ENCODE assay signal across 8 cellular contexts in genomic region chr5:132866342-132867045, GRCh38. TPM values are rescaled to one million over a fixed set of nuclear protein-coding genes. Genes with fewer than 3 reads are reported as not detected.
A peak's percentile ranks its signal among the peaks of the same experiment; 100 is the strongest.
DNase-seq lines count a peak whose midpoint lies in the region; ATAC-seq and TF ChIP-seq lines count a peak whose summit lies in the region.

Gene GDF9, minus strand, starts transcription at chr5:132866469. Its CDS starts 1,936 bp downstream, at chr5:132864533.
Gene UQCRQ, plus strand, starts transcription at chr5:132866642. Its CDS starts 240 bp downstream, at chr5:132866882.

- peaks cover 34% of the 10 kb centered on the region for H3K36me3 Mint-ChIP-seq in activated B cell treated with CpG ODN at 0.5 μM for 24 hours (ENCODE audit: low read depth)

- no peaks in the 10 kb centered on the region for H3K27me3 ChIP-seq in spleen (replicated peaks in 1 of 7)

- POLR2A ChIA-PET in activated B cell treated with CpG ODN at 0.5 μM for 24 hours (lab: Charles Lee), result interaction anchor here (0.6 to 1.7 kb wide), 14 partner anchors 14 to 1360 kb away, joined by 3 to 7 read pairs (median 3); partner anchors contain the start of genes AFF4, IRF1, KIF3A and PPP2CA

- H3K4me3 ChIP-seq in AG09309 (ENCODE audit: control insufficient read depth, low read depth, low read length), result peak within 1 kb of the TSS; percentile 76
- H3K4me3 ChIP-seq in spleen, result peak within 1 kb of the TSS; percentile 60 to 92 (median 82)

- H3K4me3 Mint-ChIP-seq in activated B cell treated with CpG ODN at 0.5 μM for 24 hours, result peak within 1 kb of the TSS; percentile 99

- peaks cover 0 to 30% (median 25%) of the 10 kb centered on the region in 6 donors for H3K4me1 ChIP-seq in spleen

- peak within 1 kb of the TSS; percentile 82 to 96 (median 94) for H3K27ac ChIP-seq in spleen

- H3K9me3 ChIP-seq in spleen, result no peaks in the 10 kb centered on the region

- TF ChIP-seq CTCF in AG09309 (IDR thresholded peaks at IDR 0.05; ENCODE audit: control insufficient read depth, insufficient read depth, low read depth, low read length, missing control alignments) (peak; percentile 53), activated B cell treated with CpG ODN at 0.5 μM for 24 hours (IDR thresholded peaks at IDR 0.05) (no peak), spleen (IDR thresholded peaks at IDR 0.05 in 8 of 11, conservative IDR thresholded peaks at IDR 0.05 in 3 of 11) (peak in 6 of 11 experiments; percentile 2 to 45 (median 27))

- peak within 1 kb of the TSS; percentile 98 for H3K27ac Mint-ChIP-seq in activated B cell treated with CpG ODN at 0.5 μM for 24 hours

- CTCF ChIA-PET in activated B cell treated with CpG ODN at 0.5 μM for 24 hours (lab: Charles Lee), result interaction anchor here (1.2 to 1.5 kb wide), 2 partner anchors 36 to 366 kb away, joined by 3 to 5 read pairs; partner anchors contain the start of gene SHROOM1

- no peak for TF ChIP-seq POLR2A in spleen (IDR thresholded peaks at IDR 0.05)

- DNase-seq in AG09309 (ENCODE audit: low read depth) (peak; percentile 99), NCI-H2227 treated with DMSO at 0.1 percent for 48 hours (lab: John Stamatoyannopoulos, UW) (peak; percentile 94), activated B cell treated with CpG ODN at 0.5 μM for 24 hours (peak; percentile 77), inferior parietal cortex (ENCODE audit: extremely low spot score) (peak; percentile 100), spleen (peak; percentile 97)
- DNase-seq in central memory CD4-positive, alpha-beta T cell, result peak; percentile 95

- intact Hi-C loops in activated B cell treated with CpG ODN at 0.5 μM for 24 hours (cut with micrococcal nuclease), result loop anchor here (1.0 to 5.0 kb wide), 6 partner anchors 16 to 456 kb away; partner anchors contain the start of genes AFF4, KIF3A and SHROOM1
- intact Hi-C loops in spleen (cut with DNase I; ENCODE audit: low total_unique reads), result no loop called here

- WGBS in spleen, 5 donors, result 0 to 1% (median 0%) methylated on average over 40 to 55 of the region's 55 CpGs

- peaks cover 4 to 41% (median 23%) of the 10 kb centered on the region in 6 donors for H3K36me3 ChIP-seq in spleen

- no peaks in the 10 kb centered on the region for H3K9me3 Mint-ChIP-seq in activated B cell treated with CpG ODN at 0.5 μM for 24 hours

- ATAC-seq in GM18909 (IDR thresholded peaks at IDR 0.05; ENCODE audit: poor library complexity, unreplicated experiment) (peak; percentile 99), HG03175 (IDR thresholded peaks at IDR 0.05; ENCODE audit: unreplicated experiment) (peak; percentile 100), activated B cell treated with CpG ODN at 0.5 μM for 24 hours (ENCODE audit: low read depth) (peak; percentile 98)

- H3K27me3 Mint-ChIP-seq in activated B cell treated with CpG ODN at 0.5 μM for 24 hours, result no peaks in the 10 kb centered on the region

- peaks cover 25% of the 10 kb centered on the region for H3K4me1 Mint-ChIP-seq in activated B cell treated with CpG ODN at 0.5 μM for 24 hours

RNA-seq across cellular contexts. Expression of gene GDF9, which starts in this region (rescaled TPM):
- total RNA-seq in activated B cell treated with CpG ODN at 0.5 μM for 24 hours, result 0.29 and 0.39 TPM in 2 replicates
- total RNA-seq in spleen, result under 1 TPM in 4 of 7 donors, not detected in 3; 0.17 to 0.40 (median 0.34) TPM
- under 1 TPM; 0.29 to 0.59 (median 0.56) TPM for polyA plus RNA-seq in spleen

RNA-seq across cellular contexts. Expression of gene UQCRQ, which starts in this region (rescaled TPM):
- total RNA-seq in activated B cell treated with CpG ODN at 0.5 μM for 24 hours (197 and 218 TPM in 2 replicates), spleen (100 to 1,000 TPM in 4 of 7 donors, 10 to 100 TPM in 3; 59.6 to 176 (median 159) TPM)
- 100 to 1,000 TPM; 175 to 266 (median 192) TPM for polyA plus RNA-seq in spleen

Comparison
In these comparisons a context has a peak if more than half of its experiments do, and no peak if none do; other contexts are left out.
1. Peak in every context shown above with its lines: DNase-seq, ATAC-seq, H3K4me3 ChIP-seq and H3K27ac ChIP-seq.